Comparison of ENCODE assay signal across 9 cellular contexts in the genomic region with DNA sequence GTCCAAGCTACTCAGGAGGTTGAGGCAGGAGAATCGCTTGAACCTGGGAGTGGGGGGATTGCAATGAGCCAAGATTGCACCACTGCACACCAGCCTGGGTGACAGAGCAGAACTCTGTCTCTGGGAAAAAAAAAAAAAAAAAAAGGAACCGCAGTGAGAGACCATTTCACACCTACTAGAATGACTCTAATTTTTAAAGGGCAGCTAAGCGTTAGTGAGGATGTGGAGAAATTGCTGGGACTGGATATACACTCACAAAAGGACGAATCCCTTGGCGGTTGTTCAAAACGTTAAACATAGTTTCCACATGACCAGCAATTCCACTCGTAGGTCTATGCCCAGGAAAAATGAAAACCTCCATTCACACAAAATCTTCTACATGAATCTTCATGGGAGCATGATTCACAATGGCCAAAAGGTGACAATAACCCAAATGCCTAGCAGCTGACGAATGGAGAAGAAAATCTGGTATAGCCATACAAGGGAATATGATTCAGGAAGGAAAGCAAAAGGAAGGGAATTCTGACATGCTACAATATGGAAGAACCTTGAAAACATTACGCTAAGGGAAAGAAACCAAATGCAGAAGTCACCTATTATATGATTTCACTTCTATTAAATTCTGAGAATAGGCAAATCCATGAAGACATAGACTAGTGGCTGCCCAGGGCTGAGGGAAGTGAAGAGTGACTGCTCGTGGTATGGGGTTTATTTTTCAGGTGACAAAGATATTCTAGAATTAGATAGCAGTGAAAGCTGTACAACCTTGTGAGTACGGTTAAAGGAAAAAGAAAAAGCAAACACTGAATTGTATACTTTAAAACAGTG.
DNase-seq lines count a peak whose midpoint lies in the region; ATAC-seq and TF ChIP-seq lines count a peak whose summit lies in the region.
"Had no signal": no experiment of that assay in that cellular context is flagged by ENCODE, and none has a peak within 500 bp of the region (broad histone marks: within the 10 kb centered on the region; RNA-seq: fewer than 3 reads in every experiment).

No MANE protein-coding gene starts in this region.

- no peak overlapping the region for H3K4me3 Mint-ChIP-seq in nephron

- H3K27me3 Mint-ChIP-seq in nephron (ENCODE audit: low read depth), result peaks cover 3% of the 10 kb centered on the region

- no peak for ATAC-seq in GM21360 (IDR thresholded peaks at IDR 0.05; ENCODE audit: unreplicated experiment)
- no peak for ATAC-seq in left ventricle myocardium superior
- no peak for ATAC-seq in HG03095 (IDR thresholded peaks at IDR 0.05; ENCODE audit: unreplicated experiment)
- ATAC-seq: psoas muscle had no signal

- peak overlapping the region; percentile 87 to 100 (median 98) for H3K27ac Mint-ChIP-seq in nephron

- no peaks in the 10 kb centered on the region for H3K9me3 ChIP-seq in MG63

- no peak for TF ChIP-seq CTCF in nephron (IDR thresholded peaks at IDR 0.05; ENCODE audit: unreplicated experiment in 3 of 3)

- no peaks in the 10 kb centered on the region for H3K36me3 ChIP-seq in MG63

- H3K27me3 ChIP-seq in MG63, result no peaks in the 10 kb centered on the region

- DNase-seq in EH (ENCODE audit: low read depth) (peak; percentile 99), MG63 (peak; percentile 46), astrocyte of the hippocampus (ENCODE audit: low read depth, low spot score) (peak; percentile 84), NCI-H524 treated with DMSO at 0.1 percent for 48 hours (lab: John Stamatoyannopoulos, UW) (no peak), left ventricle myocardium superior (no peak)
- DNase-seq: psoas muscle had no signal

- peaks cover 74% of the 10 kb centered on the region for H3K4me1 Mint-ChIP-seq in nephron

- no peak overlapping the region for H3K4me3 ChIP-seq in MG63
- H3K4me3 ChIP-seq: psoas muscle had no signal

- H3K36me3 Mint-ChIP-seq in nephron (ENCODE audit: low read depth), result no peaks in the 10 kb centered on the region

- intact Hi-C loops in left ventricle myocardium superior (cut with micrococcal nuclease), result no loop called here

- H3K9me3 Mint-ChIP-seq in nephron, result peaks cover 13% of the 10 kb centered on the region

Comparison
In these comparisons a context has a peak if more than half of its experiments do, and no peak if none do; other contexts are left out.
1. DNase-seq: peak in EH (single experiment), MG63 (single experiment) and astrocyte of the hippocampus (single experiment); none in NCI-H524 treated with DMSO at 0.1 percent for 48 hours (single experiment) and left ventricle myocardium superior (single experiment).